ENCODE assay signal across 8 cellular contexts in the genomic region with DNA sequence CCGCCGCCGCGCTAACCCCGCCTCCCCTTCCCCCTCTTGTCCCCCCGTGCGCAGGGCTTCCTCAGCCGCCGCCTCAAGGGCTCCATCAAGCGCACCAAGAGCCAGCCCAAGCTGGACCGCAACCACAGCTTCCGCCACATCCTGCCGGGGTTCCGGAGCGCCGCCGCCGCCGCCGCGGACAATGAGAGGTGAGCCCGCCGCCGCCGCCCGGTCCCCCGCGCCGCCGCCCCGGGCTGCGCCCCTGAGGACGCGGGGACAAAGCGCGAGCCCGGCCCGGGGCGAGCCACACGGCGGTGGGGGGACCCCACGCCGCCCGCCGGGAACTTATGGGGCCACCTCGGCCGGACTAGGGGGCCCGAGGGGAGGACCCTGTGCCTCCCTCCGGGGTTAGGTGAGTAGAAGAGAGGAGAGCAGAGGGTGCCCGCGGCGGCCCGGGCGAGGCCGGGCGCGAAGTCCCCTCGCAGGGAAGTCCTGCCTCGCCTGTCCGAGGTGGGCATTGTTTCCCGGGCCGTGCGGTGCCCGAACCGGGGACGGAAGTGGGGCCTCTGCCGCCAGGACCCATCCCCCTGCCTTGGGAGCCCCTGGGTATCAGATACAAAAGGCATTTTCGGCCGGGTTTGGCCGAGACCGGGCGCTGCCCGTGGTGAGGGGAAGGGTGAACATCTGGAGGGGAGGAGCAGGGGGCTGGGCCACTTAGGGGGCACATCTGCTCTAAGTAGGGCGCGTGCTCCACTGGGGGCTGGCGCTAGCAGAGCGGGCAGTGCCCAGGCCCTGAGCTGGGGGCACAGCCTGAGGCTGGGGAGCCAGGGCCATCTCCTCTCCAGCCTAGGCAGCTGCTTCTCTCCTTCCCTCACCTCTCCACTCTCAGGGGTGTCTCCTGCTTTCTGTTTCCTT. TPM values are rescaled to one million over a fixed set of nuclear protein-coding genes. Genes with fewer than 3 reads are reported as not detected.
A peak's percentile ranks its signal among the peaks of the same experiment; 100 is the strongest.
DNase-seq lines count a peak whose midpoint lies in the region; ATAC-seq and TF ChIP-seq lines count a peak whose summit lies in the region.

No MANE protein-coding gene starts in this region.

- CTCF ChIA-PET in activated CD4-positive, alpha-beta memory T cell treated with anti-CD3 and anti-CD28 coated beads, Interleukin-2, amount 10 ng/mL, durations not matched to agents 7 days and 5 days (lab: Charles Lee), result interaction anchor here (0.9 to 3.6 kb wide), 4 partner anchors 12 to 36 kb away, joined by 3 to 13 read pairs (median 4); no protein-coding TSS in a partner anchor

- POLR2A ChIA-PET in activated CD4-positive, alpha-beta memory T cell treated with anti-CD3 and anti-CD28 coated beads, Interleukin-2, amount 10 ng/mL, durations not matched to agents 7 days and 5 days (lab: Charles Lee), result no interaction called here

- H3K27me3 Mint-ChIP-seq in IgD-negative memory B cell (peaks cover 40% of the 10 kb centered on the region), natural killer cell (ENCODE audit: low read depth in 2 of 2) (peaks cover 31 to 44% of the 10 kb centered on the region in 2 donors)
- H3K27me3 Mint-ChIP-seq in activated CD4-positive, alpha-beta memory T cell treated with anti-CD3 and anti-CD28 coated beads, Interleukin-2, amount 10 ng/mL, durations not matched to agents 7 days and 5 days, result peaks cover 65% of the 10 kb centered on the region

- intact Hi-C loops in natural killer cell (cut with micrococcal nuclease) (no loop called here), tibial artery (cut with DNase I; ENCODE audit: low total_unique reads) (no loop called here)

- H3K9me3 Mint-ChIP-seq in IgD-negative memory B cell (no peaks in the 10 kb centered on the region), natural killer cell (no peaks in the 10 kb centered on the region)
- no peaks in the 10 kb centered on the region for H3K9me3 Mint-ChIP-seq in activated CD4-positive, alpha-beta memory T cell treated with anti-CD3 and anti-CD28 coated beads, Interleukin-2, amount 10 ng/mL, durations not matched to agents 7 days and 5 days

- peak overlapping the region; percentile 63 to 65 for H3K27ac ChIP-seq in tibial artery

- H3K27me3 ChIP-seq in tibial artery, result no peaks in the 10 kb centered on the region

- H3K36me3 Mint-ChIP-seq in IgD-negative memory B cell (no peaks in the 10 kb centered on the region), natural killer cell (no peaks in the 10 kb centered on the region)
- H3K36me3 Mint-ChIP-seq in activated CD4-positive, alpha-beta memory T cell treated with anti-CD3 and anti-CD28 coated beads, Interleukin-2, amount 10 ng/mL, durations not matched to agents 7 days and 5 days (ENCODE audit: low read depth), result no peaks in the 10 kb centered on the region

- peak overlapping the region; percentile 67 for H3K4me3 ChIP-seq in epithelial cell of proximal tubule (ENCODE audit: low read depth, low read length)
- peak overlapping the region; percentile 49 to 71 for H3K4me3 ChIP-seq in tibial artery

- ATAC-seq in natural killer cell (peak; percentile 65 to 84 (median 67)), HG03378 (IDR thresholded peaks at IDR 0.05; ENCODE audit: unreplicated experiment) (no peak)

- H3K4me1 ChIP-seq in tibial artery, result peaks cover 0 to 34% (median 26%) of the 10 kb centered on the region in 4 donors

- peaks cover 0 to 12% (median 3%) of the 10 kb centered on the region in 3 donors for H3K4me1 Mint-ChIP-seq in IgD-negative memory B cell
- H3K4me1 Mint-ChIP-seq in activated CD4-positive, alpha-beta memory T cell treated with anti-CD3 and anti-CD28 coated beads, Interleukin-2, amount 10 ng/mL, durations not matched to agents 7 days and 5 days, result peaks cover 7% of the 10 kb centered on the region
- peaks cover 5 to 28% of the 10 kb centered on the region in 2 donors for H3K4me1 Mint-ChIP-seq in natural killer cell

- H3K4me3 Mint-ChIP-seq in IgD-negative memory B cell, result peak overlapping the region; percentile 60 to 87 (median 72)
- H3K4me3 Mint-ChIP-seq in activated CD4-positive, alpha-beta memory T cell treated with anti-CD3 and anti-CD28 coated beads, Interleukin-2, amount 10 ng/mL, durations not matched to agents 7 days and 5 days, result no peak overlapping the region
- H3K4me3 Mint-ChIP-seq in natural killer cell, result peak overlapping the region; percentile 71

- H3K27ac Mint-ChIP-seq in IgD-negative memory B cell, result peak overlapping the region in 1 of 3 donors; percentile 59
- no peak overlapping the region for H3K27ac Mint-ChIP-seq in activated CD4-positive, alpha-beta memory T cell treated with anti-CD3 and anti-CD28 coated beads, Interleukin-2, amount 10 ng/mL, durations not matched to agents 7 days and 5 days
- H3K27ac Mint-ChIP-seq in natural killer cell, result peak overlapping the region in 1 of 2 donors; percentile 65

- DNase-seq in CD1c-positive myeloid dendritic cell (ENCODE audit: extremely low spot score) (peak; percentile 40), GM19238 (ENCODE audit: insufficient read length, low spot score) (peak; percentile 64), epithelial cell of proximal tubule (ENCODE audit: low read depth) (no peak), natural killer cell (peak; percentile 67), tibial artery (peak in 1 of 2 donors; percentile 65)
- peak; percentile 77 for DNase-seq in activated CD4-positive, alpha-beta memory T cell treated with anti-CD3 and anti-CD28 coated beads, Interleukin-2, amount 10 ng/mL, durations not matched to agents 7 days and 5 days

- TF ChIP-seq CTCF in epithelial cell of proximal tubule (conservative IDR thresholded peaks at IDR 0.05; ENCODE audit: low read depth, low read length) (no peak), natural killer cell (IDR thresholded peaks at IDR 0.05) (no peak), tibial artery (IDR thresholded peaks at IDR 0.05) (no peak)

- no peaks in the 10 kb centered on the region for H3K9me3 ChIP-seq in tibial artery

- H3K36me3 ChIP-seq in tibial artery, result no peaks in the 10 kb centered on the region

RNA-seq across cellular contexts. Expression of a gene that starts 48.1 kb away (rescaled TPM):
- not detected for polyA plus RNA-seq in IgD-negative memory B cell
- total RNA-seq in activated CD4-positive, alpha-beta memory T cell treated with anti-CD3 and anti-CD28 coated beads, Interleukin-2, amount 10 ng/mL, durations not matched to agents 7 days and 5 days, result not detected
- total RNA-seq in epithelial cell of proximal tubule (11.6 and 23.8 TPM in 2 replicates), natural killer cell (1 to 10 TPM in 1 of 3 donors, under 1 TPM in 1, not detected in 1; 0.19 to 2.5 TPM)
